21 cellular contexts compared by ENCODE assay signal in genomic region chr14:82420874-82421273, GRCh38.
"Had no signal": no experiment of that assay in that cellular context is flagged by ENCODE, and none has a peak within 500 bp of the region (broad histone marks: within the 10 kb centered on the region; RNA-seq: fewer than 3 reads in every experiment).

No MANE protein-coding gene starts in this region.

- H3K4me3 ChIP-seq: coronary artery, left lung, ovary, right lobe of liver, spleen, tibial nerve, upper lobe of right lung had no signal

- H3K4me1 Mint-ChIP-seq: naive thymus-derived CD4-positive, alpha-beta T cell; nephron progenitor cell; stimulated activated memory B cell treated with anti-CD40 and anti-IgM and Interleukin-4, amounts not matched to agents 10 μg/mL and 1 μg/mL and 100 μg/mL, for 72 hours had no signal

- H3K27me3 Mint-ChIP-seq: naive thymus-derived CD4-positive, alpha-beta T cell; stimulated activated memory B cell treated with anti-CD40 and anti-IgM and Interleukin-4, amounts not matched to agents 10 μg/mL and 1 μg/mL and 100 μg/mL, for 72 hours; stimulated activated naive CD8-positive, alpha-beta T cell treated with anti-CD3 and anti-CD28 coated beads, Interleukin-15, Interleukin-2, amounts not matched to agents 100 ng/mL and 50 ng/mL, for 24 hours had no signal

- H3K9me3 ChIP-seq: right lobe of liver, upper lobe of right lung had no signal

- H3K27me3 ChIP-seq: left lung, ovary, right lobe of liver, spleen, tibial nerve, upper lobe of right lung had no signal

- H3K36me3 Mint-ChIP-seq: naive thymus-derived CD4-positive, alpha-beta T cell; stimulated activated memory B cell treated with anti-CD40 and anti-IgM and Interleukin-4, amounts not matched to agents 10 μg/mL and 1 μg/mL and 100 μg/mL, for 72 hours had no signal

- H3K27ac ChIP-seq: coronary artery, left lung, ovary, right lobe of liver, spleen, tibial nerve, upper lobe of right lung had no signal

- H3K4me3 Mint-ChIP-seq: endodermal cell; naive thymus-derived CD4-positive, alpha-beta T cell; nephron progenitor cell; stimulated activated memory B cell treated with anti-CD40 and anti-IgM and Interleukin-4, amounts not matched to agents 10 μg/mL and 1 μg/mL and 100 μg/mL, for 72 hours; stimulated activated naive CD8-positive, alpha-beta T cell treated with anti-CD3 and anti-CD28 coated beads, Interleukin-15, Interleukin-2, amounts not matched to agents 100 ng/mL and 50 ng/mL, for 24 hours had no signal

- H3K4me1 ChIP-seq: left lung, right lobe of liver, spleen, tibial nerve, upper lobe of right lung had no signal

- H3K36me3 ChIP-seq: left lung, ovary, right lobe of liver, spleen, tibial nerve, upper lobe of right lung had no signal

- ATAC-seq: left lung; naive thymus-derived CD4-positive, alpha-beta T cell; right lobe of liver; stimulated activated memory B cell treated with anti-CD40 and anti-IgM and Interleukin-4, amounts not matched to agents 10 μg/mL and 1 μg/mL and 100 μg/mL, for 72 hours; upper lobe of right lung had no signal

- H3K27ac Mint-ChIP-seq: endodermal cell; naive thymus-derived CD4-positive, alpha-beta T cell; nephron progenitor cell; stimulated activated memory B cell treated with anti-CD40 and anti-IgM and Interleukin-4, amounts not matched to agents 10 μg/mL and 1 μg/mL and 100 μg/mL, for 72 hours; stimulated activated naive CD8-positive, alpha-beta T cell treated with anti-CD3 and anti-CD28 coated beads, Interleukin-15, Interleukin-2, amounts not matched to agents 100 ng/mL and 50 ng/mL, for 24 hours had no signal

- DNase-seq: cerebellar nuclear complex; effector CD4-positive, alpha-beta T cell; endodermal cell; erythroblast; foreskin melanocyte; islet precursor cell; left lung; mesendoderm; naive thymus-derived CD4-positive, alpha-beta T cell; nephron progenitor cell; ovary; right lobe of liver; spleen; stimulated activated CD4-positive, alpha-beta T cell treated with anti-CD3 and anti-CD28 coated beads, Interleukin-15, amount 100 ng/mL, for 24 hours; stimulated activated CD4-positive, alpha-beta T cell treated with anti-CD3 and anti-CD28 coated beads, Interleukin-1b, Interleukin-23, amount 100 ng/mL, for 48 hours; stimulated activated CD4-positive, alpha-beta T cell treated with anti-CD3 and anti-CD28 coated beads, Interleukin-4, amount 100 ng/mL, for 24 hours; upper lobe of right lung had no signal
